In the genomic region with DNA sequence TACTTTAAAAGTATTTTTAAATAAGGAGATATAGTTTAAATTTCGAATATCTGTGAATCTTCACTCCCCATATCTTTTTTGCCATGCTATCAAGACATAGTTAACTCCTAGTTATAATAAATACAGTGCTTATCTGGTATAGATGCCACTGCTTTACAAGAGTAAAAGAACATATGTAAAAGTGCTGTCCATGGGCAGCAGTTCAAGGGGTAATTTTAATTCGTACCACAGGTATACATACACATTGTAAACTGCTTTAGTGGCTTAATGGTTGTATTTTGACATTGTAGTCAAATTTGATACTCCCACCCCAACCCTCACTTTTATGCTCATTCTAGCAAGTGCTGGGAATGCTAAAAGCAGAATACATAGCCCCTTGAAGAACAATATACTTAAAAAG, we compare ENCODE assay signal across 22 cellular contexts.
"Had no signal": no experiment of that assay in that cellular context is flagged by ENCODE, and none has a peak within 500 bp of the region (broad histone marks: within the 10 kb centered on the region; RNA-seq: fewer than 3 reads in every experiment).

No MANE protein-coding gene starts in this region.

- H3K27me3 ChIP-seq: dorsolateral prefrontal cortex, esophagus muscularis mucosa, foreskin keratinocyte, gastroesophageal sphincter, heart right ventricle, left lung had no signal

- FAIRE-seq: colon, endothelial cell of umbilical vein, frontal cortex, islet of Langerhans, keratinocyte had no signal

- DNase-seq: dermis blood vessel endothelial cell; dorsolateral prefrontal cortex; effector CD4-positive, alpha-beta T cell; effector memory CD4-positive, alpha-beta T cell; foreskin keratinocyte; head of caudate nucleus; heart right ventricle; hippocampal formation; left cardiac atrium; left lung; lower lobe of right lung; mesenchymal stem cell; mucosa of descending colon; naive B cell had no signal

- H3K27ac ChIP-seq: coronary artery, dorsolateral prefrontal cortex, esophagus muscularis mucosa, foreskin keratinocyte, gastroesophageal sphincter, heart right ventricle, left lung, lower lobe of right lung had no signal

- H3K4me3 ChIP-seq: coronary artery, dorsolateral prefrontal cortex, esophagus muscularis mucosa, gastroesophageal sphincter, heart right ventricle, left lung, lower lobe of right lung, mucosa of descending colon had no signal

- H3K36me3 ChIP-seq: esophagus muscularis mucosa, gastroesophageal sphincter, heart right ventricle, left lung, lower lobe of right lung had no signal

- H3K4me1 ChIP-seq: foreskin keratinocyte had no signal

- H3K9me3 ChIP-seq: esophagus muscularis mucosa, gastroesophageal sphincter, left lung, lower lobe of right lung, mucosa of descending colon had no signal

- ATAC-seq: foreskin keratinocyte, gastroesophageal sphincter, heart right ventricle, left cardiac atrium, left lung, lower lobe of right lung had no signal
